ENCODE assay signal across 1 cellular context in genomic region chr18:48931680-48932461, GRCh38.
TF ChIP-seq lines count a peak whose summit lies in the region.

No MANE protein-coding gene starts in this region.

TF ChIP-seq in HepG2, 621 proteins besides CTCF, POLR2A, EP300 and RAD21 (continued from another document):
- TF ChIP-seq, protein P1, sequence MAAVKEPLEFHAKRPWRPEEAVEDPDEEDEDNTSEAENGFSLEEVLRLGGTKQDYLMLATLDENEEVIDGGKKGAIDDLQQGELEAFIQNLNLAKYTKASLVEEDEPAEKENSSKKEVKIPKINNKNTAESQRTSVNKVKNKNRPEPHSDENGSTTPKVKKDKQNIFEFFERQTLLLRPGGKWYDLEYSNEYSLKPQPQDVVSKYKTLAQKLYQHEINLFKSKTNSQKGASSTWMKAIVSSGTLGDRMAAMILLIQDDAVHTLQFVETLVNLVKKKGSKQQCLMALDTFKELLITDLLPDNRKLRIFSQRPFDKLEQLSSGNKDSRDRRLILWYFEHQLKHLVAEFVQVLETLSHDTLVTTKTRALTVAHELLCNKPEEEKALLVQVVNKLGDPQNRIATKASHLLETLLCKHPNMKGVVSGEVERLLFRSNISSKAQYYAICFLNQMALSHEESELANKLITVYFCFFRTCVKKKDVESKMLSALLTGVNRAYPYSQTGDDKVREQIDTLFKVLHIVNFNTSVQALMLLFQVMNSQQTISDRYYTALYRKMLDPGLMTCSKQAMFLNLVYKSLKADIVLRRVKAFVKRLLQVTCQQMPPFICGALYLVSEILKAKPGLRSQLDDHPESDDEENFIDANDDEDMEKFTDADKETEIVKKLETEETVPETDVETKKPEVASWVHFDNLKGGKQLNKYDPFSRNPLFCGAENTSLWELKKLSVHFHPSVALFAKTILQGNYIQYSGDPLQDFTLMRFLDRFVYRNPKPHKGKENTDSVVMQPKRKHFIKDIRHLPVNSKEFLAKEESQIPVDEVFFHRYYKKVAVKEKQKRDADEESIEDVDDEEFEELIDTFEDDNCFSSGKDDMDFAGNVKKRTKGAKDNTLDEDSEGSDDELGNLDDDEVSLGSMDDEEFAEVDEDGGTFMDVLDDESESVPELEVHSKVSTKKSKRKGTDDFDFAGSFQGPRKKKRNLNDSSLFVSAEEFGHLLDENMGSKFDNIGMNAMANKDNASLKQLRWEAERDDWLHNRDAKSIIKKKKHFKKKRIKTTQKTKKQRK (IDR thresholded peaks at IDR 0.05; ENCODE audit: low read length) = no peak
- TF ChIP-seq ARNT2 (CRISPR knock-in tag; IDR thresholded peaks at IDR 0.05; ENCODE audit: low read depth) = no peak
- TF ChIP-seq BHLHE40 (IDR thresholded peaks at IDR 0.05; ENCODE audit: low read length) = no peak
- no peak for TF ChIP-seq ZNF350 (CRISPR knock-in tag; IDR thresholded peaks at IDR 0.05; ENCODE audit: borderline replicate concordance, low read depth)
- no peak for TF ChIP-seq ZNF296 (CRISPR knock-in tag; conservative IDR thresholded peaks at IDR 0.05)
- no peak for TF ChIP-seq ZNF432 (CRISPR knock-in tag; IDR thresholded peaks at IDR 0.05; ENCODE audit: borderline replicate concordance)
- peak; percentile 16; the same call in 1 of the 2 replicates for TF ChIP-seq SALL1 (CRISPR knock-in tag; IDR thresholded peaks at IDR 0.05)
- TF ChIP-seq DNMT3B (CRISPR knock-in tag; conservative IDR thresholded peaks at IDR 0.05) = no peak
- TF ChIP-seq SAP130 (CRISPR knock-in tag; IDR thresholded peaks at IDR 0.05; ENCODE audit: low read depth) = peak; percentile 41; the same call in 1 of the 2 replicates
- TF ChIP-seq RXRA (CRISPR knock-in tag; IDR thresholded peaks at IDR 0.05) = no peak
- 0 out of 2 replicates have a peak, but pooled peaks have one; percentile 38 for TF ChIP-seq TGIF2 (CRISPR knock-in tag; IDR thresholded peaks at IDR 0.05)
- TF ChIP-seq ZFP62 (CRISPR knock-in tag; IDR thresholded peaks at IDR 0.05) = no peak
- no peak for TF ChIP-seq ZBTB1 (CRISPR knock-in tag; IDR thresholded peaks at IDR 0.05; ENCODE audit: borderline replicate concordance)
- TF ChIP-seq ZNF747 (CRISPR knock-in tag; IDR thresholded peaks at IDR 0.05; ENCODE audit: borderline replicate concordance) = no peak
- TF ChIP-seq, protein P2, sequence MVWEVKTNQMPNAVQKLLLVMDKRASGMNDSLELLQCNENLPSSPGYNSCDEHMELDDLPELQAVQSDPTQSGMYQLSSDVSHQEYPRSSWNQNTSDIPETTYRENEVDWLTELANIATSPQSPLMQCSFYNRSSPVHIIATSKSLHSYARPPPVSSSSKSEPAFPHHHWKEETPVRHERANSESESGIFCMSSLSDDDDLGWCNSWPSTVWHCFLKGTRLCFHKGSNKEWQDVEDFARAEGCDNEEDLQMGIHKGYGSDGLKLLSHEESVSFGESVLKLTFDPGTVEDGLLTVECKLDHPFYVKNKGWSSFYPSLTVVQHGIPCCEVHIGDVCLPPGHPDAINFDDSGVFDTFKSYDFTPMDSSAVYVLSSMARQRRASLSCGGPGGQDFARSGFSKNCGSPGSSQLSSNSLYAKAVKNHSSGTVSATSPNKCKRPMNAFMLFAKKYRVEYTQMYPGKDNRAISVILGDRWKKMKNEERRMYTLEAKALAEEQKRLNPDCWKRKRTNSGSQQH (CRISPR knock-in tag; IDR thresholded peaks at IDR 0.05; ENCODE audit: low read depth) = peak; percentile 52; the same call in 1 of the 2 replicates
- TF ChIP-seq ZNF709 (CRISPR knock-in tag; IDR thresholded peaks at IDR 0.05) = no peak
- no peak for TF ChIP-seq ZNF337 (CRISPR knock-in tag; IDR thresholded peaks at IDR 0.05; ENCODE audit: borderline replicate concordance, low read depth)
- TF ChIP-seq NR3C1 (CRISPR knock-in tag; IDR thresholded peaks at IDR 0.05) = no peak
- no peak for TF ChIP-seq ZNF792 (CRISPR knock-in tag; IDR thresholded peaks at IDR 0.05)
- no peak for TF ChIP-seq ZNF501 (CRISPR knock-in tag; IDR thresholded peaks at IDR 0.05)
- TF ChIP-seq ZNF816 (CRISPR knock-in tag; IDR thresholded peaks at IDR 0.05; ENCODE audit: borderline replicate concordance) = no peak
- TF ChIP-seq, protein P3, sequence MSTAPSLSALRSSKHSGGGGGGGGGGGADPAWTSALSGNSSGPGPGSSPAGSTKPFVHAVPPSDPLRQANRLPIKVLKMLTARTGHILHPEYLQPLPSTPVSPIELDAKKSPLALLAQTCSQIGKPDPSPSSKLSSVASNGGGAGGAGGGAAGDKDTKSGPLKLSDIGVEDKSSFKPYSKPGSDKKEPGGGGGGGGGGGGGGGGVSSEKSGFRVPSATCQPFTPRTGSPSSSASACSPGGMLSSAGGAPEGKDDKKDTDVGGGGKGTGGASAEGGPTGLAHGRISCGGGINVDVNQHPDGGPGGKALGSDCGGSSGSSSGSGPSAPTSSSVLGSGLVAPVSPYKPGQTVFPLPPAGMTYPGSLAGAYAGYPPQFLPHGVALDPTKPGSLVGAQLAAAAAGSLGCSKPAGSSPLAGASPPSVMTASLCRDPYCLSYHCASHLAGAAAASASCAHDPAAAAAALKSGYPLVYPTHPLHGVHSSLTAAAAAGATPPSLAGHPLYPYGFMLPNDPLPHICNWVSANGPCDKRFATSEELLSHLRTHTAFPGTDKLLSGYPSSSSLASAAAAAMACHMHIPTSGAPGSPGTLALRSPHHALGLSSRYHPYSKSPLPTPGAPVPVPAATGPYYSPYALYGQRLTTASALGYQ (CRISPR knock-in tag; IDR thresholded peaks at IDR 0.05) = no peak
- no peak for TF ChIP-seq NFIB (CRISPR knock-in tag; IDR thresholded peaks at IDR 0.05; ENCODE audit: borderline replicate concordance)
- TF ChIP-seq ZBTB7B (CRISPR knock-in tag; IDR thresholded peaks at IDR 0.05) = 0 out of 2 replicates have a peak, but pooled peaks have one; percentile 49
- no peak for TF ChIP-seq ADNP (CRISPR knock-in tag; IDR thresholded peaks at IDR 0.05)
- no peak for TF ChIP-seq REXO4 (CRISPR knock-in tag; IDR thresholded peaks at IDR 0.05; ENCODE audit: borderline replicate concordance)
TF ChIP-seq in HepG2: peak in this region for 15.
